ENCODE assay signal across 8 cellular contexts in genomic region chr6:36197739-36198221, GRCh38. TPM values are rescaled to one million over a fixed set of nuclear protein-coding genes. Genes with fewer than 3 reads are reported as not detected.
DNase-seq lines count a peak whose midpoint lies in the region; ATAC-seq, FAIRE-seq and TF ChIP-seq lines count a peak whose summit lies in the region.

No MANE protein-coding gene starts in this region.

- H4K20me1 ChIP-seq in PC-9 (ENCODE audit: insufficient read depth) = peaks cover 41% of the 10 kb centered on the region

- H3K4me1 ChIP-seq in PC-9 (replicated peaks; ENCODE audit: insufficient read depth) (peaks cover 22% of the 10 kb centered on the region), esophagus squamous epithelium (peaks cover 17 to 49% (median 18%) of the 10 kb centered on the region in 3 donors), psoas muscle (peaks cover 18% of the 10 kb centered on the region)

- H3K9me2 ChIP-seq in PC-9 (ENCODE audit: insufficient read depth) = no peaks in the 10 kb centered on the region

- POLR2A ChIA-PET in PC-9 (lab: Charles Lee; ENCODE audit: unreplicated experiment) = interaction anchor here (0.6 kb wide), 1 partner anchor 123 kb away, joined by 4 read pairs; no protein-coding TSS in a partner anchor

- FAIRE-seq in GM12891 (lab: Jason Lieb, UNC) = no peak

- peaks cover 57% of the 10 kb centered on the region for H3K79me2 ChIP-seq in PC-9 (ENCODE audit: low read depth)

- intact Hi-C loops in PC-9 (cut with micrococcal nuclease; ENCODE audit: unreplicated experiment) = loop anchor here (2.0 kb wide), 3 partner anchors 67 to 171 kb away; partner anchors contain the start of genes MAPK13 and MAPK14
- intact Hi-C loops in esophagus squamous epithelium (cut with DNase I) = loop anchor here (5.0 to 10.0 kb wide), 2 partner anchors 70 to 173 kb away; partner anchors contain the start of genes MAPK14 and SLC26A8
- intact Hi-C loops in psoas muscle (cut with DNase I) = loop anchor here (2.0 to 5.0 kb wide), 4 partner anchors 55 to 175 kb away; partner anchors contain the start of genes MAPK14 (in 1 of the 2) and SLC26A8 (in 1 of the 2)

- H3K9me3 ChIP-seq in PC-9 (ENCODE audit: insufficient read depth, low read depth) (no peaks in the 10 kb centered on the region), esophagus squamous epithelium (no peaks in the 10 kb centered on the region), psoas muscle (no peaks in the 10 kb centered on the region)

- H3K27me3 ChIP-seq in PC-9 (ENCODE audit: insufficient read depth, low read depth) (no peaks in the 10 kb centered on the region), esophagus squamous epithelium (no peaks in the 10 kb centered on the region), psoas muscle (ENCODE audit: insufficient read depth in 3 of 3, low read length in 2 of 3) (no peaks in the 10 kb centered on the region)

- DNase-seq in PC-9 (no peak), esophagus squamous epithelium (lab: John Stamatoyannopoulos, UW) (no peak), psoas muscle (peak in 1 of 2 donors; percentile 66), NCI-H2171 (lab: John Stamatoyannopoulos, UW) (no peak), GM12891 (ENCODE audit: insufficient read length, low spot score) (no peak), NCI-H187 (lab: John Stamatoyannopoulos, UW) (no peak)

- H3K27ac ChIP-seq in PC-9 (no peak overlapping the region), esophagus squamous epithelium (peak overlapping the region in 3 of 4 donors; percentile 97 to 99 (median 97)), psoas muscle (no peak overlapping the region)

- 49% methylated on average over 15 to 16 of the region's 17 CpGs for WGBS in esophagus squamous epithelium, 2 donors
- 53 to 57% (median 54%) methylated on average over 17 of the region's 17 CpGs for WGBS in psoas muscle, 3 donors

- no peak overlapping the region for H2AFZ ChIP-seq in PC-9

- H3K4me3 ChIP-seq in GM08714 (ENCODE audit: low read length) (peak overlapping the region; percentile 83), PC-9 (peak overlapping the region; percentile 72; the same call in 1 of the 2 replicates), esophagus squamous epithelium (peak overlapping the region; percentile 80 to 97 (median 90)), psoas muscle (peak overlapping the region; percentile 78)

- TSS peak; percentile 55 for BruUV-seq in PC-9 (replicated peaks; lab: Mats Ljungman, UMichigan)

- H3K36me3 ChIP-seq in PC-9 (ENCODE audit: low read depth) (peaks cover 29% of the 10 kb centered on the region), esophagus squamous epithelium (peaks cover 0 to 32% (median 20%) of the 10 kb centered on the region in 3 donors), psoas muscle (ENCODE audit: insufficient read depth in 1 of 2, low read depth in 1 of 2) (peaks cover 6 to 43% of the 10 kb centered on the region in 2 donors)

- peak overlapping the region; percentile 84 for H3K4me2 ChIP-seq in PC-9

- peaks cover 15% of the 10 kb centered on the region for H3F3A ChIP-seq in PC-9 (ENCODE audit: insufficient read depth, low read depth)

- no peak for TF ChIP-seq POLR2A in esophagus squamous epithelium (IDR thresholded peaks at IDR 0.05)
- TF ChIP-seq POLR2A in GM12891 (IDR thresholded peaks at IDR 0.05; ENCODE audit: low read depth, low read length) = no peak

- ATAC-seq in psoas muscle = no peak
- no peak for ATAC-seq in HG03045 (IDR thresholded peaks at IDR 0.05; ENCODE audit: unreplicated experiment)

- TF ChIP-seq CTCF in PC-9 (conservative IDR thresholded peaks at IDR 0.05) = no peak
- TF ChIP-seq CTCF in esophagus squamous epithelium (IDR thresholded peaks at IDR 0.05) = no peak
- TF ChIP-seq CTCF in psoas muscle (IDR thresholded peaks at IDR 0.05) = no peak

- CTCF ChIA-PET in PC-9 (lab: Charles Lee) = no interaction called here

TF ChIP-seq in GM12891, 5 proteins besides CTCF, POLR2A, EP300 and RAD21:
- no peak for TF ChIP-seq POU2F2 (IDR thresholded peaks at IDR 0.05; ENCODE audit: low read depth, low read length)
- TF ChIP-seq TAF1 (IDR thresholded peaks at IDR 0.05; ENCODE audit: low read depth, low read length) = no peak
- no peak for TF ChIP-seq SPI1 (IDR thresholded peaks at IDR 0.05; ENCODE audit: low read depth, low read length)
- no peak for TF ChIP-seq PAX5 (IDR thresholded peaks at IDR 0.05; ENCODE audit: insufficient read depth, low read length, severe bottlenecking)
- TF ChIP-seq POLR2AphosphoS5 (IDR thresholded peaks at IDR 0.05; ENCODE audit: low read depth, low read length) = no peak

RNA-seq across cellular contexts. Expression of gene BRPF3, which starts 1.2 kb away (rescaled TPM):
- 27.3 and 32.3 TPM in 2 replicates for total RNA-seq in PC-9 (2021)
- 10 to 100 TPM in 2 of 4 donors, 1 to 10 TPM in 2; 6.3 to 16.8 (median 9.9) TPM for total RNA-seq in esophagus squamous epithelium
- 10 to 100 TPM; 20.4 to 31.4 (median 21.9) TPM for total RNA-seq in psoas muscle
- 10 to 100 TPM; 15.3 to 47.2 (median 17.3) TPM for polyA plus RNA-seq in psoas muscle
- polyA plus RNA-seq in GM12891 (2012; ENCODE audit: low read depth, missing spikeins) = 5.8 TPM

Comparison
In these comparisons a context has a peak if more than half of its experiments do, and no peak if none do; other contexts are left out.
1. H3K27ac ChIP-seq: peak in esophagus squamous epithelium (3 of 4); none in PC-9 (single experiment) and psoas muscle (single experiment).
2. Peak in every context shown above with its lines, with median percentiles within 50 percentile points of each other: H3K4me3 ChIP-seq.